ENCODE assay signal across 8 cellular contexts in the genomic region with DNA sequence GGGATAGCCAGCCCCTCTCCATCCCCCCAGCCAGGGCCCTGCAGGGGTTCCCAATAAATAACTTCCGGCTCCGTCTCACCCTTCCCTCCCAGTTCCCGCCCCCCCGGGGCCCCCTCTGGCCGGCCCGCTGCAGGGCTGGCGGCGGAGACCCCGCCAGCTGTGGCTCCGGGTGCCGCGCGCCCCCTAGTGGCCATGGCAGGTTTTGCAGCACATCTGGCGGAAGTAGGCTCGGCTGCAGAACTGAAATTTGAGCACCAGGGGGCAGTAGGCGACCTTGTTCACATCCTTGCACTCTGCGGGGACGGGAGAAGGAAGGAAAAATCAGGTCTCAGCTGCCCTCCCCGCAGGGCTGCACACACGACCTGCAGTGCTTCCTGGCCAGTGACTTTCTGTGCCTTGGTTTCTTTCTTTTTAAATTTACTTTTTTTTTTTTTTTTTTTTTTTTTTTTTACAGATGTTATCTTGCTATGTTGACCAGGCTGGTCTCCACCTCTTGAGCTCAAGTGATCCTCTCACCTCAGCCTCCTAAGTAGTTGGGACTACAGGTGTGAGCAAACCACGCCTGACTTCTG. TPM values are rescaled to one million over a fixed set of nuclear protein-coding genes. Genes with fewer than 3 reads are reported as not detected.
A peak's percentile ranks its signal among the peaks of the same experiment; 100 is the strongest.
DNase-seq lines count a peak whose midpoint lies in the region; ATAC-seq lines count a peak whose summit lies in the region.

No MANE protein-coding gene starts in this region.

- peaks cover 21% of the 10 kb centered on the region for H3K4me1 Mint-ChIP-seq in activated naive CD8-positive, alpha-beta T cell treated with anti-CD3 and anti-CD28 coated beads for 36 hours

- H3K27me3 Mint-ChIP-seq in activated naive CD8-positive, alpha-beta T cell treated with anti-CD3 and anti-CD28 coated beads for 36 hours = peaks cover 3% of the 10 kb centered on the region

- no peak overlapping the region for H3K4me3 Mint-ChIP-seq in activated naive CD8-positive, alpha-beta T cell treated with anti-CD3 and anti-CD28 coated beads for 36 hours

- DNase-seq in NCI-H1417 (lab: John Stamatoyannopoulos, UW) (peak; percentile 43 to 67 (median 45)), NCI-H1417 treated with DMSO at 0.1 percent for 48 hours (lab: John Stamatoyannopoulos, UW) (no peak), LoVo (ENCODE audit: low spot score) (peak; percentile 79), SW480 (ENCODE audit: low spot score) (peak; percentile 60), cardiac septum (ENCODE audit: low spot score) (peak; percentile 93), retina (peak; percentile 98)
- DNase-seq in activated naive CD8-positive, alpha-beta T cell treated with anti-CD3 and anti-CD28 coated beads for 36 hours = peak; percentile 80

- no peaks in the 10 kb centered on the region for H3K36me3 Mint-ChIP-seq in activated naive CD8-positive, alpha-beta T cell treated with anti-CD3 and anti-CD28 coated beads for 36 hours

- no peaks in the 10 kb centered on the region for H3K9me3 Mint-ChIP-seq in activated naive CD8-positive, alpha-beta T cell treated with anti-CD3 and anti-CD28 coated beads for 36 hours

- no peak for ATAC-seq in HG03108 (IDR thresholded peaks at IDR 0.05; ENCODE audit: unreplicated experiment)

- no peak overlapping the region for H3K27ac Mint-ChIP-seq in activated naive CD8-positive, alpha-beta T cell treated with anti-CD3 and anti-CD28 coated beads for 36 hours

- intact Hi-C loops in cardiac septum (cut with DNase I) = no loop called here

RNA-seq across cellular contexts. Expression of gene MYO1F, which starts 3.6 kb away (rescaled TPM):
- 1 to 10 TPM; 4.5 to 4.8 TPM for total RNA-seq in activated naive CD8-positive, alpha-beta T cell treated with anti-CD3 and anti-CD28 coated beads for 36 hours
- total RNA-seq in cardiac septum = 9.0 TPM

RNA-seq across cellular contexts. Expression of gene ADAMTS10, which starts 29.7 kb away (rescaled TPM):
- 1 to 10 TPM; 3.7 to 4.1 TPM for total RNA-seq in activated naive CD8-positive, alpha-beta T cell treated with anti-CD3 and anti-CD28 coated beads for 36 hours
- total RNA-seq in cardiac septum = 15.0 TPM

RNA-seq across cellular contexts. Expression of gene NFILZ, which starts 49.6 kb away (rescaled TPM):
- not detected for total RNA-seq in activated naive CD8-positive, alpha-beta T cell treated with anti-CD3 and anti-CD28 coated beads for 36 hours
- total RNA-seq in cardiac septum = not detected
